Comparison of ENCODE assay signal across 8 cellular contexts in genomic region chr7:5296627-5297226, GRCh38. TPM values are rescaled to one million over a fixed set of nuclear protein-coding genes. Genes with fewer than 3 reads are reported as not detected.
DNase-seq lines count a peak whose midpoint lies in the region; ATAC-seq and TF ChIP-seq lines count a peak whose summit lies in the region.

No MANE protein-coding gene starts in this region.

- H3K9me3 Mint-ChIP-seq in WTC11: peaks cover 4% of the 10 kb centered on the region; the same call in 1 of the 2 replicates

- H3K27me3 Mint-ChIP-seq in WTC11 (ENCODE audit: low read depth): peaks cover 19% of the 10 kb centered on the region

- H3K36me3 Mint-ChIP-seq in WTC11: peaks cover 9% of the 10 kb centered on the region

- peak overlapping the region; percentile 74 for H3K4me3 Mint-ChIP-seq in WTC11

- DNase-seq in WTC11 (ENCODE audit: low spot score) (peak; percentile 88), dermis blood vessel endothelial cell (peak; percentile 27), NCI-H1436 treated with DMSO at 0.1 percent for 48 hours (lab: John Stamatoyannopoulos, UW) (no peak), SKM-1 (lab: John Stamatoyannopoulos, UW; ENCODE audit: unreplicated experiment) (no peak), SHP77 (lab: John Stamatoyannopoulos, UW) (no peak), NCI-H510A treated with DMSO at 0.1 percent for 48 hours (lab: John Stamatoyannopoulos, UW) (no peak)
- DNase-seq in stimulated activated CD4-positive, alpha-beta T cell treated with anti-CD3 and anti-CD28 coated beads, Interleukin-1b, Interleukin-23, amount 100 ng/mL, for 4 hours (ENCODE audit: low read depth in 2 of 2): peak; percentile 54 to 64

- ATAC-seq in HG02642 (IDR thresholded peaks at IDR 0.05; ENCODE audit: poor library complexity, unreplicated experiment) (peak; percentile 34), WTC11 (peak; percentile 81)

- CTCF ChIA-PET in WTC11 (lab: Charles Lee): interaction anchor here (0.5 to 2.7 kb wide), 16 partner anchors 12 to 1092 kb away, joined by 3 to 47 read pairs (median 4); no protein-coding TSS in a partner anchor

- POLR2A ChIA-PET in WTC11 (lab: Charles Lee): interaction anchor here (1.2 to 1.6 kb wide), 2 partner anchors 56 to 126 kb away, joined by 3 to 5 read pairs; partner anchors contain the start of gene TNRC18

- no peak for TF ChIP-seq CTCF in WTC11 (IDR thresholded peaks at IDR 0.05)

- H3K4me1 Mint-ChIP-seq in WTC11: peaks cover 9% of the 10 kb centered on the region

- H3K27ac Mint-ChIP-seq in WTC11: no peak overlapping the region

TF ChIP-seq in WTC11, 78 proteins besides CTCF, POLR2A, EP300 and RAD21 (continues in another document):
- TF ChIP-seq TP53 (CRISPR knock-in tag; IDR thresholded peaks at IDR 0.05): peak; percentile 69; the same call in 1 of the 2 replicates
- TF ChIP-seq, protein P1, sequence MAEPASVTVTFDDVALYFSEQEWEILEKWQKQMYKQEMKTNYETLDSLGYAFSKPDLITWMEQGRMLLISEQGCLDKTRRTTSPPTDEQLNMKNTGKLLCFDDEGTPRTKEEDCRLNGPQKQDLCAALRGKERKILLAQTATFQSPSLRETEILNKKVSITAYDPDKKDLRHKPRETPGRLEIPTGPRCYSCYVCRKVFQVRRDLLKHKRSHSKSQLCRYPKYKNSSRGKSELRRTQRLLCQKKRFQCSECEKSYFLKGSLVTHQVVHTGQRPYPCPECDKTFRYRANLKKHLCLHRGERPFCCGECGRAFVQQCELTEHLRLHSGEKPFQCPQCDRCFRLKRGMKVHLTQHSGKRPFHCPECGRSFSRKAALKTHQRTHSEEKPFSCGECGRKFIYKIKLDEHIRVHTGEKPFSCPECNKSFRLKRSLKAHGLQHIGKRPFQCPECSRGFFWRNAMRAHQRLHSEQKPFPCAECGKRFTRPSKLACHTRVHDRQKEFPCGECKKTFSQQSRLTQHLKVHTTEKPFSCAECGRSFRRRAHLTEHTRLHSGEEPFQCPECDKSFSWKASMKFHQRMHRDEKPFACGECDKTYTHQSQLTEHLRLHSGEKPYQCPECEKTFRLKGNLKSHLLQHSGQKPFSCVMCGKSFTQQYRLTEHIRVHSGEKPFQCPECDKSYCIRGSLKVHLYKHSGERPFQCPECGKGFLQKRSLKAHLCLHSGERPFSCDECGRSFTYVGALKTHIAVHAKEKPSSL (CRISPR knock-in tag; conservative IDR thresholded peaks at IDR 0.05): no peak
- 0 out of 2 replicates have a peak, but pooled peaks have one; percentile 68 for TF ChIP-seq RELA (CRISPR knock-in tag; IDR thresholded peaks at IDR 0.05; ENCODE audit: borderline replicate concordance)
- TF ChIP-seq ESRRA (CRISPR knock-in tag; IDR thresholded peaks at IDR 0.05; ENCODE audit: borderline replicate concordance): no peak
- TF ChIP-seq SMAD3 (CRISPR knock-in tag; IDR thresholded peaks at IDR 0.05; ENCODE audit: borderline replicate concordance): 0 out of 2 replicates have a peak, but pooled peaks have one; percentile 67
- no peak for TF ChIP-seq NR2C2 (CRISPR knock-in tag; IDR thresholded peaks at IDR 0.05)
- TF ChIP-seq, protein P2, sequence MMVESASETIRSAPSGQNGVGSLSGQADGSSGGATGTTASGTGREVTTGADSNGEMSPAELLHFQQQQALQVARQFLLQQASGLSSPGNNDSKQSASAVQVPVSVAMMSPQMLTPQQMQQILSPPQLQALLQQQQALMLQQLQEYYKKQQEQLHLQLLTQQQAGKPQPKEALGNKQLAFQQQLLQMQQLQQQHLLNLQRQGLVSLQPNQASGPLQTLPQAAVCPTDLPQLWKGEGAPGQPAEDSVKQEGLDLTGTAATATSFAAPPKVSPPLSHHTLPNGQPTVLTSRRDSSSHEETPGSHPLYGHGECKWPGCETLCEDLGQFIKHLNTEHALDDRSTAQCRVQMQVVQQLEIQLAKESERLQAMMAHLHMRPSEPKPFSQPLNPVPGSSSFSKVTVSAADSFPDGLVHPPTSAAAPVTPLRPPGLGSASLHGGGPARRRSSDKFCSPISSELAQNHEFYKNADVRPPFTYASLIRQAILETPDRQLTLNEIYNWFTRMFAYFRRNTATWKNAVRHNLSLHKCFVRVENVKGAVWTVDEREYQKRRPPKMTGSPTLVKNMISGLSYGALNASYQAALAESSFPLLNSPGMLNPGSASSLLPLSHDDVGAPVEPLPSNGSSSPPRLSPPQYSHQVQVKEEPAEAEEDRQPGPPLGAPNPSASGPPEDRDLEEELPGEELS (CRISPR knock-in tag; IDR thresholded peaks at IDR 0.05): peak; percentile 55; the same call in 1 of the 2 replicates
- TF ChIP-seq SP1 (CRISPR knock-in tag; conservative IDR thresholded peaks at IDR 0.05): peak; percentile 64
- TF ChIP-seq ZNF138 (CRISPR knock-in tag; conservative IDR thresholded peaks at IDR 0.05): peak; percentile 76; the same call in 1 of the 2 replicates
- TF ChIP-seq, protein P3, sequence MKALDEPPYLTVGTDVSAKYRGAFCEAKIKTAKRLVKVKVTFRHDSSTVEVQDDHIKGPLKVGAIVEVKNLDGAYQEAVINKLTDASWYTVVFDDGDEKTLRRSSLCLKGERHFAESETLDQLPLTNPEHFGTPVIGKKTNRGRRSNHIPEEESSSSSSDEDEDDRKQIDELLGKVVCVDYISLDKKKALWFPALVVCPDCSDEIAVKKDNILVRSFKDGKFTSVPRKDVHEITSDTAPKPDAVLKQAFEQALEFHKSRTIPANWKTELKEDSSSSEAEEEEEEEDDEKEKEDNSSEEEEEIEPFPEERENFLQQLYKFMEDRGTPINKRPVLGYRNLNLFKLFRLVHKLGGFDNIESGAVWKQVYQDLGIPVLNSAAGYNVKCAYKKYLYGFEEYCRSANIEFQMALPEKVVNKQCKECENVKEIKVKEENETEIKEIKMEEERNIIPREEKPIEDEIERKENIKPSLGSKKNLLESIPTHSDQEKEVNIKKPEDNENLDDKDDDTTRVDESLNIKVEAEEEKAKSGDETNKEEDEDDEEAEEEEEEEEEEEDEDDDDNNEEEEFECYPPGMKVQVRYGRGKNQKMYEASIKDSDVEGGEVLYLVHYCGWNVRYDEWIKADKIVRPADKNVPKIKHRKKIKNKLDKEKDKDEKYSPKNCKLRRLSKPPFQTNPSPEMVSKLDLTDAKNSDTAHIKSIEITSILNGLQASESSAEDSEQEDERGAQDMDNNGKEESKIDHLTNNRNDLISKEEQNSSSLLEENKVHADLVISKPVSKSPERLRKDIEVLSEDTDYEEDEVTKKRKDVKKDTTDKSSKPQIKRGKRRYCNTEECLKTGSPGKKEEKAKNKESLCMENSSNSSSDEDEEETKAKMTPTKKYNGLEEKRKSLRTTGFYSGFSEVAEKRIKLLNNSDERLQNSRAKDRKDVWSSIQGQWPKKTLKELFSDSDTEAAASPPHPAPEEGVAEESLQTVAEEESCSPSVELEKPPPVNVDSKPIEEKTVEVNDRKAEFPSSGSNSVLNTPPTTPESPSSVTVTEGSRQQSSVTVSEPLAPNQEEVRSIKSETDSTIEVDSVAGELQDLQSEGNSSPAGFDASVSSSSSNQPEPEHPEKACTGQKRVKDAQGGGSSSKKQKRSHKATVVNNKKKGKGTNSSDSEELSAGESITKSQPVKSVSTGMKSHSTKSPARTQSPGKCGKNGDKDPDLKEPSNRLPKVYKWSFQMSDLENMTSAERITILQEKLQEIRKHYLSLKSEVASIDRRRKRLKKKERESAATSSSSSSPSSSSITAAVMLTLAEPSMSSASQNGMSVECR (CRISPR knock-in tag; IDR thresholded peaks at IDR 0.05; ENCODE audit: borderline replicate concordance): peak; percentile 69; the same call in 1 of the 2 replicates
- TF ChIP-seq CREB1 (CRISPR knock-in tag; IDR thresholded peaks at IDR 0.05): peak; percentile 27; the same call in 1 of the 2 replicates
- TF ChIP-seq TEAD4 (CRISPR knock-in tag; IDR thresholded peaks at IDR 0.05): peak; percentile 32; the same call in 1 of the 2 replicates
- TF ChIP-seq, protein P4, sequence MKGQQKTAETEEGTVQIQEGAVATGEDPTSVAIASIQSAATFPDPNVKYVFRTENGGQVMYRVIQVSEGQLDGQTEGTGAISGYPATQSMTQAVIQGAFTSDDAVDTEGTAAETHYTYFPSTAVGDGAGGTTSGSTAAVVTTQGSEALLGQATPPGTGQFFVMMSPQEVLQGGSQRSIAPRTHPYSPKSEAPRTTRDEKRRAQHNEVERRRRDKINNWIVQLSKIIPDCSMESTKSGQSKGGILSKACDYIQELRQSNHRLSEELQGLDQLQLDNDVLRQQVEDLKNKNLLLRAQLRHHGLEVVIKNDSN (CRISPR knock-in tag; IDR thresholded peaks at IDR 0.05): peak; percentile 39; the same call in 1 of the 2 replicates
- peak; percentile 76 for TF ChIP-seq ZBTB21 (CRISPR knock-in tag; IDR thresholded peaks at IDR 0.05; ENCODE audit: borderline replicate concordance)
- TF ChIP-seq SMAD4 (CRISPR knock-in tag; IDR thresholded peaks at IDR 0.05): no peak
- TF ChIP-seq ETV6 (CRISPR knock-in tag; IDR thresholded peaks at IDR 0.05): 0 out of 2 replicates have a peak, but pooled peaks have one; percentile 24
- TF ChIP-seq FOXP1 (CRISPR knock-in tag; IDR thresholded peaks at IDR 0.05; ENCODE audit: borderline replicate concordance): peak; percentile 75; the same call in 1 of the 2 replicates
- TF ChIP-seq CBFB (CRISPR knock-in tag; IDR thresholded peaks at IDR 0.05; ENCODE audit: low read depth): 0 out of 2 replicates have a peak, but pooled peaks have one; percentile 49
- TF ChIP-seq, protein P5, sequence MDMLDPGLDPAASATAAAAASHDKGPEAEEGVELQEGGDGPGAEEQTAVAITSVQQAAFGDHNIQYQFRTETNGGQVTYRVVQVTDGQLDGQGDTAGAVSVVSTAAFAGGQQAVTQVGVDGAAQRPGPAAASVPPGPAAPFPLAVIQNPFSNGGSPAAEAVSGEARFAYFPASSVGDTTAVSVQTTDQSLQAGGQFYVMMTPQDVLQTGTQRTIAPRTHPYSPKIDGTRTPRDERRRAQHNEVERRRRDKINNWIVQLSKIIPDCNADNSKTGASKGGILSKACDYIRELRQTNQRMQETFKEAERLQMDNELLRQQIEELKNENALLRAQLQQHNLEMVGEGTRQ (CRISPR knock-in tag; IDR thresholded peaks at IDR 0.05): peak; percentile 27; the same call in 1 of the 2 replicates
- TF ChIP-seq ZNF512 (CRISPR knock-in tag; IDR thresholded peaks at IDR 0.05; ENCODE audit: borderline replicate concordance): no peak

RNA-seq across cellular contexts. Expression of gene SLC29A4, which starts 14.0 kb away (rescaled TPM):
- total RNA-seq in WTC11 (2021) (11.8 to 14.4 TPM (median 11.9 TPM) in 3 replicates), dermis blood vessel endothelial cell (1.0 and 2.7 TPM in 2 replicates)

Comparison
In these comparisons a context has a peak if more than half of its experiments do, and no peak if none do; other contexts are left out.
1. DNase-seq: peak in WTC11 (single experiment), dermis blood vessel endothelial cell (single experiment) and stimulated activated CD4-positive, alpha-beta T cell treated with anti-CD3 and anti-CD28 coated beads, Interleukin-1b, Interleukin-23, amount 100 ng/mL, for 4 hours (2 of 2); none in NCI-H1436 treated with DMSO at 0.1 percent for 48 hours (single experiment), SKM-1 (single experiment), SHP77 (0 of 2) and NCI-H510A treated with DMSO at 0.1 percent for 48 hours (single experiment).